Comparison of ENCODE assay signal across 8 cellular contexts in the genomic region with DNA sequence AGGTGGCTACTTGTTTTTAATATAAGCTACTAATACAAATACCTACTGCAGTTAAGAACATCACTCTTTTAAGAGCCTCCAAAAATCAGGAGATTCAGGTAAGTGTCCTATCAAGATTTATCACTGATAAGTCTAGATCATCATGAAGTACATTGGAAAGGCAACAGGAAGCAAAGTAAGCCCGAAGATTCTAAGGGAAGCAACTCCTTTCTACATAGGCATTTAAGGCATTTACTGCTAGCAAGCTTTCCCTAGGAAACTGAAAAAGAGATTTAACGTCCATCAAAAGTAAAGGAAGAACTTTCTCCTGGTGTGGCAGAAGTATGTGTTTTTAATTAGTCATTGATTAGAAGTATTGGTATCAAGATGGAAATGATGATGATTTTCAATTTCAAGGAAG. TPM values are rescaled to one million over a fixed set of nuclear protein-coding genes. Genes with fewer than 3 reads are reported as not detected.
DNase-seq lines count a peak whose midpoint lies in the region; ATAC-seq and TF ChIP-seq lines count a peak whose summit lies in the region.

No MANE protein-coding gene starts in this region.

- in situ Hi-C loops in mammary epithelial cell (cut with MboI; ENCODE audit: low sequenced_read_pairs in 2 of 2): no loop called here

- peaks cover 29% of the 10 kb centered on the region for H4K20me1 ChIP-seq in DOHH2 (ENCODE audit: control insufficient read depth, insufficient read depth, low read depth, low read length)
- H4K20me1 ChIP-seq in MM.1S (ENCODE audit: insufficient read depth, low read length): peaks cover 54% of the 10 kb centered on the region
- H4K20me1 ChIP-seq in mammary epithelial cell (ENCODE audit: insufficient read depth, low read length): no peaks in the 10 kb centered on the region

- H2AFZ ChIP-seq in MM.1S (ENCODE audit: low read length) (no peak overlapping the region), mammary epithelial cell (ENCODE audit: low read depth, low read length) (no peak overlapping the region)

- H3K27me3 Mint-ChIP-seq in neural crest cell (ENCODE audit: low read depth): peaks cover 14% of the 10 kb centered on the region

- 87% methylated on average over 2 of the region's 2 CpGs for WGBS in mammary epithelial cell (ENCODE audit: low coverage, missing lambda C conversion rate)

- H3K9me2 ChIP-seq in DOHH2 (replicated peaks; ENCODE audit: control insufficient read depth, low read length) (no peaks in the 10 kb centered on the region), MM.1S (replicated peaks; ENCODE audit: insufficient read depth, low read length) (no peaks in the 10 kb centered on the region)

- CTCF ChIA-PET in mammary epithelial cell (lab: Charles Lee; ENCODE audit: low non-redundant PET): no interaction called here

- peaks cover 98% of the 10 kb centered on the region for H3K79me2 ChIP-seq in DOHH2 (ENCODE audit: control insufficient read depth, low read length)
- H3K79me2 ChIP-seq in MM.1S (ENCODE audit: low read length): peaks cover 97% of the 10 kb centered on the region
- H3K79me2 ChIP-seq in mammary epithelial cell (ENCODE audit: insufficient read depth, low read length): peaks cover 78% of the 10 kb centered on the region

- H3K9me3 ChIP-seq in DOHH2 (ENCODE audit: control insufficient read depth, insufficient read depth, low read length) (no peaks in the 10 kb centered on the region), MM.1S (replicated peaks; ENCODE audit: insufficient read depth, low read length) (no peaks in the 10 kb centered on the region), mammary epithelial cell (replicated peaks; ENCODE audit: insufficient read depth, low read length) (no peaks in the 10 kb centered on the region)

- H3K9me3 Mint-ChIP-seq in neural crest cell: no peaks in the 10 kb centered on the region

- no peak for TF ChIP-seq CTCF in DOHH2 (IDR thresholded peaks at IDR 0.05; ENCODE audit: low read depth, low read length, poor library complexity, severe bottlenecking)
- TF ChIP-seq CTCF in MM.1S (IDR thresholded peaks at IDR 0.05; ENCODE audit: low read length): no peak
- TF ChIP-seq CTCF in mammary epithelial cell (conservative IDR thresholded peaks at IDR 0.05 in 1 of 2, IDR thresholded peaks at IDR 0.05 in 1 of 2; ENCODE audit: extremely low read depth in 1 of 2, insufficient read depth in 1 of 2, low read depth in 1 of 2, low read length in 2 of 2): no peak
- no peak for TF ChIP-seq CTCF in neural crest cell (conservative IDR thresholded peaks at IDR 0.05)

- H3K4me1 ChIP-seq in DOHH2 (ENCODE audit: control insufficient read depth, low read length) (peaks cover 59% of the 10 kb centered on the region), MM.1S (ENCODE audit: low read length) (peaks cover 26% of the 10 kb centered on the region), mammary epithelial cell (ENCODE audit: insufficient read depth, low read length) (peaks cover 35% of the 10 kb centered on the region)

- H3F3A ChIP-seq in DOHH2 (ENCODE audit: control insufficient read depth, insufficient read depth) (peaks cover 49% of the 10 kb centered on the region), MM.1S (ENCODE audit: insufficient read depth, low read length) (peaks cover 76% of the 10 kb centered on the region)

- dilution Hi-C loops in mammary epithelial cell (cut with HindIII; ENCODE audit: low sequenced_read_pairs): loop anchor here (5.0 kb wide), 2 partner anchors 65 to 125 kb away; no protein-coding TSS in a partner anchor

- H3K27me3 ChIP-seq in DOHH2 (ENCODE audit: control insufficient read depth, low read length): no peaks in the 10 kb centered on the region
- H3K27me3 ChIP-seq in MM.1S (replicated peaks; ENCODE audit: insufficient read depth, low read length): no peaks in the 10 kb centered on the region
- H3K27me3 ChIP-seq in mammary epithelial cell (ENCODE audit: insufficient read depth, low read length): no peaks in the 10 kb centered on the region

- H3K27ac ChIP-seq in DOHH2 (ENCODE audit: low read depth, low read length) (peak overlapping the region; percentile 84), MM.1S (ENCODE audit: low read length) (peak overlapping the region; percentile 93; the same call in 1 of the 2 replicates), mammary epithelial cell (ENCODE audit: insufficient read depth, low read depth, low read length) (peak overlapping the region; percentile 13)

- intact Hi-C loops in mammary epithelial cell (cut with micrococcal nuclease): no loop called here

- H3K4me2 ChIP-seq in DOHH2 (ENCODE audit: low read length) (peak overlapping the region; percentile 92), MM.1S (ENCODE audit: low read depth, low read length) (peak overlapping the region; percentile 71), mammary epithelial cell (ENCODE audit: insufficient read depth, low read depth, low read length) (peak overlapping the region; percentile 29)

- H3K4me3 Mint-ChIP-seq in neural crest cell: peak overlapping the region; percentile 82

- no peaks in the 10 kb centered on the region for H3K36me3 Mint-ChIP-seq in neural crest cell (ENCODE audit: low read depth)

- ATAC-seq in HG03139 (IDR thresholded peaks at IDR 0.05; ENCODE audit: unreplicated experiment) (no peak), GM21526 (IDR thresholded peaks at IDR 0.05; ENCODE audit: low FRiP score, unreplicated experiment) (no peak)

- no peak overlapping the region for H3K27ac Mint-ChIP-seq in neural crest cell (ENCODE audit: unreplicated experiment)

- BruUV-seq in mammary epithelial cell (replicated peaks; lab: Mats Ljungman, UMichigan): no TSS peak

- peaks cover 91% of the 10 kb centered on the region for H3K36me3 ChIP-seq in DOHH2 (ENCODE audit: control insufficient read depth, low read length)
- peaks cover 22% of the 10 kb centered on the region for H3K36me3 ChIP-seq in MM.1S (replicated peaks; ENCODE audit: insufficient read depth, low read length)
- no peaks in the 10 kb centered on the region for H3K36me3 ChIP-seq in mammary epithelial cell (ENCODE audit: insufficient read depth, low read length)

- H3K9ac ChIP-seq in MM.1S (ENCODE audit: low read length) (peak overlapping the region; percentile 99), mammary epithelial cell (ENCODE audit: insufficient read depth, low read length) (no peak overlapping the region)

- DNase-seq in MM.1S: no peak
- DNase-seq in mammary epithelial cell: no peak
- no peak for DNase-seq in neural crest cell (ENCODE audit: low read depth, low spot score)
- DNase-seq in Kasumi-1 (lab: John Stamatoyannopoulos, UW): no peak
- no peak for DNase-seq in stimulated activated CD4-positive, alpha-beta T cell treated with anti-CD3 and anti-CD28 coated beads, Interleukin-4, amount 100 ng/mL, for 24 hours

- H3K4me3 ChIP-seq in DOHH2 (ENCODE audit: low read length) (peak overlapping the region; percentile 76), MM.1S (ENCODE audit: low read length) (peak overlapping the region; percentile 92), mammary epithelial cell (replicated peaks in 1 of 3; ENCODE audit: insufficient read depth in 1 of 3, low read depth in 2 of 3, low read length in 3 of 3) (no peak overlapping the region)

- H3K4me1 Mint-ChIP-seq in neural crest cell: peaks cover 17% of the 10 kb centered on the region

RNA-seq across cellular contexts. Expression of a gene that starts 3.7 kb away (rescaled TPM):
- total RNA-seq in mammary epithelial cell (10 to 100 TPM in 1 of 2 donors, 1 to 10 TPM in 1; 5.7 to 11.6 TPM), neural crest cell (7.3 and 8.1 TPM in 2 replicates)
- 4.3 TPM for polyA plus RNA-seq in mammary epithelial cell
- polyA minus RNA-seq in mammary epithelial cell: 3.7 TPM

Comparison
In these comparisons a context has a peak if more than half of its experiments do, and no peak if none do; other contexts are left out.
1. H3K27ac ChIP-seq: peak in every context shown above with its lines; median percentile 93 in MM.1S; 84 in DOHH2; 13 in mammary epithelial cell.
2. H3K4me2 ChIP-seq: peak in every context shown above with its lines; median percentile 92 in DOHH2; 71 in MM.1S; 29 in mammary epithelial cell.
3. H3K4me3 ChIP-seq: peak in DOHH2 (single experiment) and MM.1S (single experiment); none in mammary epithelial cell (0 of 3).